ENCODE assay signal across 8 cellular contexts in genomic region chr20:53591941-53592441, GRCh38. TPM values are rescaled to one million over a fixed set of nuclear protein-coding genes. Genes with fewer than 3 reads are reported as not detected.
DNase-seq lines count a peak whose midpoint lies in the region; ATAC-seq lines count a peak whose summit lies in the region.
"Not testable (repeated sequence)": the region's sequence is repeated elsewhere in the genome, so short reads cannot be mapped to it uniquely, and the experiment has no call there.

No MANE protein-coding gene starts in this region.

- peaks cover 35 to 61% of the 10 kb centered on the region in 2 donors for H3K4me1 Mint-ChIP-seq in natural killer cell treated with Interleukin-12 subunit alpha and Interleukin-12 subunit beta and Interleukin-15 and Interleukin-18, amount 100 ng/mL, for 72 hours (ENCODE audit: low read depth in 2 of 2)
- H3K4me1 Mint-ChIP-seq in stimulated activated naive CD8-positive, alpha-beta T cell treated with anti-CD3 and anti-CD28 coated beads, Interleukin-15, amount 100 ng/mL, for 72 hours, result peaks cover 29% of the 10 kb centered on the region

- H3K9me3 ChIP-seq in BLaER1 treated with 17β-estradiol and CSF1 and Interleukin-3, amounts not matched to agents 10 nM and 100 nM (replicated peaks in 1 of 11); SK-N-MC (ENCODE audit: low read depth, low read length); endocrine pancreas (ENCODE audit: control insufficient read depth, low read length); iPS-20b (ENCODE audit: insufficient read depth, low read depth, low read length): not testable (repeated sequence)

- H3K4me3 ChIP-seq in BLaER1 treated with 17β-estradiol and CSF1 and Interleukin-3, amounts not matched to agents 10 nM and 100 nM, result peak overlapping the region; percentile 76 to 94 (median 90)
- peak overlapping the region; percentile 83 for H3K4me3 ChIP-seq in SK-N-MC
- H3K4me3 ChIP-seq in endocrine pancreas (ENCODE audit: control insufficient read depth, insufficient read depth, low read length), result peak overlapping the region; percentile 52
- H3K4me3 ChIP-seq in iPS-20b (ENCODE audit: low read length), result peak overlapping the region; percentile 85

- peak; percentile 68 for DNase-seq in HT-29 (ENCODE audit: low spot score)
- DNase-seq in SK-N-MC (ENCODE audit: low read depth, low spot score); activated naive CD4-positive, alpha-beta T cell treated with anti-CD3 and anti-CD28 coated beads, Interleukin-2, amount 50 U/mL, for 72 hours (ENCODE audit: low spot score in 2 of 2); natural killer cell treated with Interleukin-12 subunit alpha and Interleukin-12 subunit beta and Interleukin-15 and Interleukin-18, amount 100 ng/mL, for 72 hours (ENCODE audit: low spot score): not testable (repeated sequence)
- DNase-seq in stimulated activated naive CD8-positive, alpha-beta T cell treated with anti-CD3 and anti-CD28 coated beads, Interleukin-15, amount 100 ng/mL, for 72 hours, result peak in 1 of 2 donors; percentile 26

- H3K27me3 ChIP-seq in BLaER1 treated with 17β-estradiol and CSF1 and Interleukin-3, amounts not matched to agents 10 nM and 100 nM; endocrine pancreas (ENCODE audit: control insufficient read depth, insufficient read depth, low read length); iPS-20b (ENCODE audit: insufficient read depth, low read length): not testable (repeated sequence)

- ATAC-seq in activated naive CD4-positive, alpha-beta T cell treated with anti-CD3 and anti-CD28 coated beads, Interleukin-2, amount 50 U/mL, for 72 hours, result peak in 1 of 2 donors; percentile 2
- ATAC-seq in natural killer cell treated with Interleukin-12 subunit alpha and Interleukin-12 subunit beta and Interleukin-15 and Interleukin-18, amount 100 ng/mL, for 72 hours; stimulated activated naive CD8-positive, alpha-beta T cell treated with anti-CD3 and anti-CD28 coated beads, Interleukin-15, amount 100 ng/mL, for 72 hours: not testable (repeated sequence)

- H3K27ac Mint-ChIP-seq in activated naive CD4-positive, alpha-beta T cell treated with anti-CD3 and anti-CD28 coated beads, Interleukin-2, amount 50 U/mL, for 72 hours, result peak overlapping the region; percentile 99 to 100
- H3K27ac Mint-ChIP-seq in natural killer cell treated with Interleukin-12 subunit alpha and Interleukin-12 subunit beta and Interleukin-15 and Interleukin-18, amount 100 ng/mL, for 72 hours, result peak overlapping the region; percentile 92 to 99
- H3K27ac Mint-ChIP-seq in stimulated activated naive CD8-positive, alpha-beta T cell treated with anti-CD3 and anti-CD28 coated beads, Interleukin-15, amount 100 ng/mL, for 72 hours, result peak overlapping the region; percentile 94 to 98

- peak overlapping the region; percentile 71 to 94 (median 90) for H3K4me2 ChIP-seq in BLaER1 treated with 17β-estradiol and CSF1 and Interleukin-3, amounts not matched to agents 10 nM and 100 nM

- not testable (repeated sequence) for H3K9me3 Mint-ChIP-seq in activated naive CD4-positive, alpha-beta T cell treated with anti-CD3 and anti-CD28 coated beads, Interleukin-2, amount 50 U/mL, for 72 hours; natural killer cell treated with Interleukin-12 subunit alpha and Interleukin-12 subunit beta and Interleukin-15 and Interleukin-18, amount 100 ng/mL, for 72 hours; stimulated activated naive CD8-positive, alpha-beta T cell treated with anti-CD3 and anti-CD28 coated beads, Interleukin-15, amount 100 ng/mL, for 72 hours

- H4K20me1 ChIP-seq in BLaER1 treated with 17β-estradiol and CSF1 and Interleukin-3, amounts not matched to agents 10 nM and 100 nM, result peaks cover 0 to 19% (median 0%) of the 10 kb centered on the region in 11 experiments; a peak in 5 of 22 replicates

- H3K4me3 Mint-ChIP-seq in natural killer cell treated with Interleukin-12 subunit alpha and Interleukin-12 subunit beta and Interleukin-15 and Interleukin-18, amount 100 ng/mL, for 72 hours, result peak overlapping the region; percentile 96
- H3K4me3 Mint-ChIP-seq in stimulated activated naive CD8-positive, alpha-beta T cell treated with anti-CD3 and anti-CD28 coated beads, Interleukin-15, amount 100 ng/mL, for 72 hours, result peak overlapping the region; percentile 80 to 87

- peak overlapping the region; percentile 98 to 100 (median 100) for H3K9ac ChIP-seq in BLaER1 treated with 17β-estradiol and CSF1 and Interleukin-3, amounts not matched to agents 10 nM and 100 nM
- not testable (repeated sequence) for H3K9ac ChIP-seq in SK-N-MC (ENCODE audit: insufficient read length); endocrine pancreas (ENCODE audit: control insufficient read depth, insufficient read depth, low read length)
- peak overlapping the region; percentile 97 for H3K9ac ChIP-seq in iPS-20b (ENCODE audit: low read depth, low read length)

- not testable (repeated sequence) for H3K36me3 ChIP-seq in BLaER1 treated with 17β-estradiol and CSF1 and Interleukin-3, amounts not matched to agents 10 nM and 100 nM; SK-N-MC (ENCODE audit: insufficient read depth, low read length); endocrine pancreas (ENCODE audit: control insufficient read depth, insufficient read depth, low read length); iPS-20b (ENCODE audit: insufficient read depth, low read depth, low read length)

- peaks cover 16 to 28% of the 10 kb centered on the region in 2 donors for H3K36me3 Mint-ChIP-seq in activated naive CD4-positive, alpha-beta T cell treated with anti-CD3 and anti-CD28 coated beads, Interleukin-2, amount 50 U/mL, for 72 hours
- not testable (repeated sequence) for H3K36me3 Mint-ChIP-seq in natural killer cell treated with Interleukin-12 subunit alpha and Interleukin-12 subunit beta and Interleukin-15 and Interleukin-18, amount 100 ng/mL, for 72 hours

- peaks cover 18 to 40% (median 26%) of the 10 kb centered on the region in 10 experiments for H3K4me1 ChIP-seq in BLaER1 treated with 17β-estradiol and CSF1 and Interleukin-3, amounts not matched to agents 10 nM and 100 nM
- H3K4me1 ChIP-seq in endocrine pancreas (ENCODE audit: control insufficient read depth, insufficient read depth, low read length), result not testable (repeated sequence)
- H3K4me1 ChIP-seq in iPS-20b (ENCODE audit: insufficient read depth, low read length), result peaks cover 29% of the 10 kb centered on the region

- H3K27me3 Mint-ChIP-seq in natural killer cell treated with Interleukin-12 subunit alpha and Interleukin-12 subunit beta and Interleukin-15 and Interleukin-18, amount 100 ng/mL, for 72 hours; stimulated activated naive CD8-positive, alpha-beta T cell treated with anti-CD3 and anti-CD28 coated beads, Interleukin-15, amount 100 ng/mL, for 72 hours: not testable (repeated sequence)

- H3K27ac ChIP-seq in BLaER1 treated with 17β-estradiol and CSF1 and Interleukin-3, amounts not matched to agents 10 nM and 100 nM, result peak overlapping the region; percentile 95 to 100 (median 100)
- not testable (repeated sequence) for H3K27ac ChIP-seq in SK-N-MC
- H3K27ac ChIP-seq in iPS-20b (ENCODE audit: low read length), result peak overlapping the region; percentile 79

RNA-seq across cellular contexts. Expression of gene ZNF217, which starts 1.6 kb away (rescaled TPM):
- 16.9 and 19.2 TPM in 2 replicates for total RNA-seq in HT-29 (2014; rRNA removed; shearing (Covaris generic))
- 10 to 100 TPM; 58.6 to 62.0 TPM for total RNA-seq in activated naive CD4-positive, alpha-beta T cell treated with anti-CD3 and anti-CD28 coated beads, Interleukin-2, amount 50 U/mL, for 72 hours
- total RNA-seq in natural killer cell treated with Interleukin-12 subunit alpha and Interleukin-12 subunit beta and Interleukin-15 and Interleukin-18, amount 100 ng/mL, for 72 hours, result 10 to 100 TPM; 39.9 to 48.0 TPM
